ENCODE assay signal across 14 cellular contexts in the genomic region with DNA sequence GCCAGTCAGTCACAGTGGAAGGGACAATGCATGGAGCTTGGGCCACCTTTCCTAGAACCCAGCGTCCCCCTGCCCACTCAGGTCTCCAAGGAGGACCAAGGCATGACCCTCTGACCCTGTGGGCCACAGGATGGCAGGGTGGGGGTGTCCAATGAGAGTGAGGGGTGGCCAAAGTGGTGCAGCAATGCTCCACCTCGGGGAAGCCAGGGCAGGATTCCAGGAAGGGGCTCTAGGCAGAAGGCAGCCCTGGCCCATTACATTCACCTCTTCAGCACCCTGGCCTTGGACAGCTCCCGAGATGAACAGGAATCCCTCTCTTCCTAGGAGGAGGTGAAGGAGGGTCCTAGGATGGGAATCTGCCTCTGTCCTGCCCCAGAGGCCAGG.
DNase-seq lines count a peak whose midpoint lies in the region; ATAC-seq, FAIRE-seq and TF ChIP-seq lines count a peak whose summit lies in the region.
"Had no signal": no experiment of that assay in that cellular context is flagged by ENCODE, and none has a peak within 500 bp of the region (broad histone marks: within the 10 kb centered on the region; RNA-seq: fewer than 3 reads in every experiment).

No MANE protein-coding gene starts in this region.

- H3K27me3 ChIP-seq in HCT116 (ENCODE audit: insufficient read depth, low read length) (peaks cover 28% of the 10 kb centered on the region), mesendoderm (ENCODE audit: insufficient read depth, low read length, poor library complexity) (no peaks in the 10 kb centered on the region)
- H3K27me3 ChIP-seq: cardiac muscle cell, thyroid gland had no signal

- H4K5ac ChIP-seq in mesendoderm (ENCODE audit: low read length), result no peak overlapping the region

- no peak for TF ChIP-seq POLR2A in HCT116 (IDR thresholded peaks at IDR 0.05; ENCODE audit: borderline replicate concordance, extremely low read depth, insufficient read depth, insufficient read length)

- peak; percentile 7 for DNase-seq in D341Med (ENCODE audit: low spot score)
- DNase-seq in HCT116 (ENCODE audit: low read depth, low spot score), result no peak
- peak; percentile 4 for DNase-seq in astrocyte of the hippocampus (ENCODE audit: low read depth, low spot score)
- peak; percentile 63 for DNase-seq in mesendoderm
- DNase-seq in GDM1 (lab: John Stamatoyannopoulos, UW), result no peak
- no peak for DNase-seq in EL
- DNase-seq in GM19239 (ENCODE audit: insufficient read length, low spot score), result no peak
- DNase-seq: activated T-cell treated with anti-CD3 and anti-CD28 coated beads, Interleukin-2, amount 50 U/mL, for 1 hour; effector CD8-positive, alpha-beta T cell; NCI-H1105 treated with DMSO at 0.1 percent for 48 hours; thyroid gland had no signal

- no peak overlapping the region for H3K4me3 ChIP-seq in HCT116 (replicated peaks in 1 of 2; ENCODE audit: low read depth in 1 of 2, low read length in 2 of 2)
- H3K4me3 ChIP-seq in mesendoderm (ENCODE audit: low read length), result no peak overlapping the region
- H3K4me3 ChIP-seq: cardiac muscle cell, smooth muscle cell, thyroid gland had no signal

- no peak for FAIRE-seq in GM19239 (lab: Jason Lieb, UNC)

- no peaks in the 10 kb centered on the region for H3K79me1 ChIP-seq in mesendoderm (ENCODE audit: low read length)

- H3K23ac ChIP-seq in mesendoderm (ENCODE audit: low read length), result no peak overlapping the region

- H3K4me1 ChIP-seq in HCT116 (ENCODE audit: control insufficient read depth in 1 of 2, insufficient read depth in 2 of 2, low read length in 2 of 2) (no peaks in the 10 kb centered on the region), mesendoderm (ENCODE audit: control insufficient read depth, low read depth, low read length) (no peaks in the 10 kb centered on the region)
- H3K4me1 ChIP-seq: thyroid gland had no signal

- RAD21 ChIA-PET in HCT116 (lab: Charles Lee; ENCODE audit: low non-redundant PET in 1 of 2, low total read pairs in 2 of 2, uncharacterized antibody in 2 of 2, unreplicated experiment in 2 of 2), result no interaction called here

- H2AK5ac ChIP-seq in mesendoderm (ENCODE audit: low read length), result no peak overlapping the region

- no peak for TF ChIP-seq CTCF in HCT116 (IDR thresholded peaks at IDR 0.05 in 2 of 3, conservative IDR thresholded peaks at IDR 0.05 in 1 of 3; ENCODE audit: borderline replicate concordance in 1 of 3, insufficient read depth in 1 of 3, low read depth in 2 of 3, low read length in 2 of 3)

- no peak overlapping the region for H3K27ac ChIP-seq in HCT116 (ENCODE audit: low read depth, low read length)
- H3K27ac ChIP-seq in mesendoderm (ENCODE audit: low read depth, low read length), result no peak overlapping the region
- H3K27ac ChIP-seq: cardiac muscle cell, thyroid gland had no signal

- no TSS peak for BruUV-seq in HCT116 (replicated peaks; lab: Mats Ljungman, UMichigan)

- H2BK120ac ChIP-seq in mesendoderm (ENCODE audit: low read depth, low read length), result no peak overlapping the region

- ATAC-seq in HCT116, result no peak
- no peak for ATAC-seq in HG03139 (IDR thresholded peaks at IDR 0.05; ENCODE audit: unreplicated experiment)

- H2BK15ac ChIP-seq in mesendoderm (replicated peaks; ENCODE audit: low read depth), result no peak overlapping the region

- no peaks in the 10 kb centered on the region for H3K9me2 ChIP-seq in HCT116 (ENCODE audit: insufficient read depth)

- H4K20me1 ChIP-seq in HCT116 (ENCODE audit: insufficient read depth), result no peaks in the 10 kb centered on the region

- no peak overlapping the region for H3K4ac ChIP-seq in mesendoderm (ENCODE audit: low read depth, low read length)

- H3K18ac ChIP-seq in mesendoderm (ENCODE audit: low read length), result no peak overlapping the region

- no peak overlapping the region for H2AFZ ChIP-seq in HCT116 (ENCODE audit: low read depth, low read length, poor library complexity, severe bottlenecking)

- H3K9me3 ChIP-seq in HCT116 (ENCODE audit: control insufficient read depth in 1 of 2, insufficient read depth in 1 of 2, low read depth in 1 of 2, low read length in 2 of 2), result no peaks in the 10 kb centered on the region
- H3K9me3 ChIP-seq: thyroid gland had no signal

- H4K8ac ChIP-seq in mesendoderm (ENCODE audit: low read depth, low read length), result no peak overlapping the region

- no peak overlapping the region for H3K56ac ChIP-seq in mesendoderm (ENCODE audit: low read length)

- H3K4me2 ChIP-seq in HCT116 (ENCODE audit: low read length) (no peak overlapping the region), mesendoderm (ENCODE audit: low read length) (no peak overlapping the region)
- H3K4me2 ChIP-seq: smooth muscle cell had no signal

- POLR2A ChIA-PET in HCT116 (lab: Charles Lee), result no interaction called here

- H3K79me2 ChIP-seq in HCT116 (ENCODE audit: insufficient read depth, low read length) (no peaks in the 10 kb centered on the region), mesendoderm (ENCODE audit: control insufficient read depth, insufficient read depth, low read length) (no peaks in the 10 kb centered on the region)

- no peak overlapping the region for H3K9ac ChIP-seq in HCT116 (ENCODE audit: low read length)
- H3K9ac ChIP-seq in mesendoderm (ENCODE audit: low read length), result no peak overlapping the region

- WGBS in mesendoderm (ENCODE audit: extremely low coverage, insufficient coverage, low lambda C conversion rate), result no CpG with 5 or more reads among the region's 3 CpGs

- no peak for TF ChIP-seq RAD21 in HCT116 (IDR thresholded peaks at IDR 0.05; ENCODE audit: low read depth)

- intact Hi-C loops in HCT116 (cut with micrococcal nuclease), result no loop called here

- H3K36me3 ChIP-seq in HCT116 (ENCODE audit: control insufficient read depth in 1 of 2, insufficient read depth in 2 of 2, low read length in 2 of 2) (no peaks in the 10 kb centered on the region), mesendoderm (ENCODE audit: control insufficient read depth, insufficient read depth, low read length) (no peaks in the 10 kb centered on the region)
- H3K36me3 ChIP-seq: cardiac muscle cell, thyroid gland had no signal

- CTCF ChIA-PET in HCT116 (lab: Charles Lee), result no interaction called here

- H2BK5ac ChIP-seq in mesendoderm (ENCODE audit: low read length), result no peak overlapping the region

TF ChIP-seq in HCT116, 20 proteins besides CTCF, POLR2A, EP300 and RAD21:
- TF ChIP-seq, protein P1, sequence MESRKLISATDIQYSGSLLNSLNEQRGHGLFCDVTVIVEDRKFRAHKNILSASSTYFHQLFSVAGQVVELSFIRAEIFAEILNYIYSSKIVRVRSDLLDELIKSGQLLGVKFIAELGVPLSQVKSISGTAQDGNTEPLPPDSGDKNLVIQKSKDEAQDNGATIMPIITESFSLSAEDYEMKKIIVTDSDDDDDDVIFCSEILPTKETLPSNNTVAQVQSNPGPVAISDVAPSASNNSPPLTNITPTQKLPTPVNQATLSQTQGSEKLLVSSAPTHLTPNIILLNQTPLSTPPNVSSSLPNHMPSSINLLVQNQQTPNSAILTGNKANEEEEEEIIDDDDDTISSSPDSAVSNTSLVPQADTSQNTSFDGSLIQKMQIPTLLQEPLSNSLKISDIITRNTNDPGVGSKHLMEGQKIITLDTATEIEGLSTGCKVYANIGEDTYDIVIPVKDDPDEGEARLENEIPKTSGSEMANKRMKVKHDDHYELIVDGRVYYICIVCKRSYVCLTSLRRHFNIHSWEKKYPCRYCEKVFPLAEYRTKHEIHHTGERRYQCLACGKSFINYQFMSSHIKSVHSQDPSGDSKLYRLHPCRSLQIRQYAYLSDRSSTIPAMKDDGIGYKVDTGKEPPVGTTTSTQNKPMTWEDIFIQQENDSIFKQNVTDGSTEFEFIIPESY (IDR thresholded peaks at IDR 0.05; ENCODE audit: extremely low read depth, insufficient replicate concordance, low read length), result no peak
- TF ChIP-seq, protein P2, sequence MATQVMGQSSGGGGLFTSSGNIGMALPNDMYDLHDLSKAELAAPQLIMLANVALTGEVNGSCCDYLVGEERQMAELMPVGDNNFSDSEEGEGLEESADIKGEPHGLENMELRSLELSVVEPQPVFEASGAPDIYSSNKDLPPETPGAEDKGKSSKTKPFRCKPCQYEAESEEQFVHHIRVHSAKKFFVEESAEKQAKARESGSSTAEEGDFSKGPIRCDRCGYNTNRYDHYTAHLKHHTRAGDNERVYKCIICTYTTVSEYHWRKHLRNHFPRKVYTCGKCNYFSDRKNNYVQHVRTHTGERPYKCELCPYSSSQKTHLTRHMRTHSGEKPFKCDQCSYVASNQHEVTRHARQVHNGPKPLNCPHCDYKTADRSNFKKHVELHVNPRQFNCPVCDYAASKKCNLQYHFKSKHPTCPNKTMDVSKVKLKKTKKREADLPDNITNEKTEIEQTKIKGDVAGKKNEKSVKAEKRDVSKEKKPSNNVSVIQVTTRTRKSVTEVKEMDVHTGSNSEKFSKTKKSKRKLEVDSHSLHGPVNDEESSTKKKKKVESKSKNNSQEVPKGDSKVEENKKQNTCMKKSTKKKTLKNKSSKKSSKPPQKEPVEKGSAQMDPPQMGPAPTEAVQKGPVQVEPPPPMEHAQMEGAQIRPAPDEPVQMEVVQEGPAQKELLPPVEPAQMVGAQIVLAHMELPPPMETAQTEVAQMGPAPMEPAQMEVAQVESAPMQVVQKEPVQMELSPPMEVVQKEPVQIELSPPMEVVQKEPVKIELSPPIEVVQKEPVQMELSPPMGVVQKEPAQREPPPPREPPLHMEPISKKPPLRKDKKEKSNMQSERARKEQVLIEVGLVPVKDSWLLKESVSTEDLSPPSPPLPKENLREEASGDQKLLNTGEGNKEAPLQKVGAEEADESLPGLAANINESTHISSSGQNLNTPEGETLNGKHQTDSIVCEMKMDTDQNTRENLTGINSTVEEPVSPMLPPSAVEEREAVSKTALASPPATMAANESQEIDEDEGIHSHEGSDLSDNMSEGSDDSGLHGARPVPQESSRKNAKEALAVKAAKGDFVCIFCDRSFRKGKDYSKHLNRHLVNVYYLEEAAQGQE (IDR thresholded peaks at IDR 0.05; ENCODE audit: low read depth), result peak; percentile 66

Comparison
In these comparisons a context has a peak if more than half of its experiments do, and no peak if none do; other contexts are left out.
1. DNase-seq: peak in D341Med (single experiment), astrocyte of the hippocampus (single experiment) and mesendoderm (single experiment); none in HCT116 (single experiment), GDM1 (single experiment), EL (single experiment) and GM19239 (single experiment).